8 cellular contexts compared by ENCODE assay signal in the genomic region with DNA sequence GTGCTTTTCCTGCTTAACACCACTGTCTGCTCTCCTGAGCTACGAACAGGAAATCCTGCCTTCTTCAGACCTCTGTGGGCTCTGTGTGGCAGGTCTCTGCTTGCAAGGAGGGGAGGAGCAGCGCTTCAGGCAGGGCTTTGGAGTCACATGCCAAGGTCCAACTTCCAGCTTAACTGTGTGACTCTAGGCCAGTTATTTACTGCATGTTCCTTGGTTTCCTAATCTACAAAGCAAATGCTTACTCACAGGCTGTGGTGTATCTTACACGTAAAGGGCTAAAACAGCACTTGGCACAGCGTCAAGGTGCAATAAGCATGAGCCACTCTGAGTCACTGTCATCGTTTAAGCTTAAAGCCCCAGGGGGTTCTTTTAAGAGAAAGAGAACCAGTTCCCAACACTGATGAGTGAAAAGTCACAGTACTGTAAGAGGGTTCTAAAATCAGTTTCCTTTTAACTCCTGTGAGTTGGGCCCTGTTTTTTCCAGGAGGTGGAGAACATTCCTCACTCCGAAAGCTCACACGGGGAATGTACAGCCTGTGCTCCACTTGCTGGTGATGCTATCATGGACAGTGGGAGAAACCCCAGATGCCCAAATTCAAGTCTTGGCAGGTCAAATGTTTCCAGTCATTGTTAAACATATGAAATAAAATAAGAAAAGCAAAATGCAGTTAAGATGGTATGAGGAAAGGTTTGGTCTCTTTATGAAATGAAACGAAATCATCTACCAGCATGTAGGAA. TPM values are rescaled to one million over a fixed set of nuclear protein-coding genes. Genes with fewer than 3 reads are reported as not detected.
DNase-seq lines count a peak whose midpoint lies in the region; ATAC-seq and TF ChIP-seq lines count a peak whose summit lies in the region.

No MANE protein-coding gene starts in this region.

- H3K4me1 Mint-ChIP-seq in MCF 10A (ENCODE audit: insufficient read depth, unreplicated experiment) = peaks cover 45% of the 10 kb centered on the region

- H3K27me3 ChIP-seq in BLaER1 treated with 17β-estradiol and CSF1 and Interleukin-3, amounts not matched to agents 10 nM and 100 nM = peaks cover 0 to 100% (median 0%) of the 10 kb centered on the region in 11 experiments; a peak in 10 of 22 replicates

- H3K9me3 ChIP-seq in BLaER1 treated with 17β-estradiol and CSF1 and Interleukin-3, amounts not matched to agents 10 nM and 100 nM (replicated peaks in 1 of 11) = no peaks in the 10 kb centered on the region; a peak in 1 of 22 replicates

- H3K4me1 ChIP-seq in BLaER1 treated with 17β-estradiol and CSF1 and Interleukin-3, amounts not matched to agents 10 nM and 100 nM = peaks cover 13 to 25% (median 20%) of the 10 kb centered on the region in 10 experiments

- H3K27ac Mint-ChIP-seq in MCF 10A (ENCODE audit: low read depth, unreplicated experiment) = peak overlapping the region; percentile 99

- CTCF ChIA-PET in MCF 10A (lab: Yijun Ruan, JAX) = interaction anchor here (0.6 to 6.6 kb wide), 28 partner anchors 10 to 212 kb away, joined by 3 to 46 read pairs (median 4); partner anchors contain the start of gene BCAR1

- TF ChIP-seq CTCF in MCF 10A (IDR thresholded peaks at IDR 0.05; ENCODE audit: unreplicated experiment) = no peak

- no peak overlapping the region; a peak in 1 of 22 replicates for H3K9ac ChIP-seq in BLaER1 treated with 17β-estradiol and CSF1 and Interleukin-3, amounts not matched to agents 10 nM and 100 nM

- TSS peak; percentile 90 for BruUV-seq in MCF 10A (replicated peaks; lab: Mats Ljungman, UMichigan)

- peak overlapping the region; percentile 28 to 68 (median 58); a peak in 21 of 22 replicates for H3K4me2 ChIP-seq in BLaER1 treated with 17β-estradiol and CSF1 and Interleukin-3, amounts not matched to agents 10 nM and 100 nM

- H3K36me3 Mint-ChIP-seq in MCF 10A (ENCODE audit: insufficient read depth, unreplicated experiment) = peaks cover 32% of the 10 kb centered on the region

- DNase-seq in HS-27A (ENCODE audit: low read depth) (peak; percentile 99), SW480 (ENCODE audit: low spot score) (peak; percentile 92), MCF 10A (ENCODE audit: unreplicated experiment) (peak; percentile 100), left lobe of liver (ENCODE audit: low spot score) (peak; percentile 84), cerebellum (ENCODE audit: low spot score) (no peak)
- peak; percentile 17 for DNase-seq in stimulated activated CD8-positive, alpha-beta memory T cell treated with anti-CD3 and anti-CD28 coated beads, Interleukin-12 subunit alpha, Interleukin-12 subunit beta, amount 100 ng/mL, for 24 hours (ENCODE audit: extremely low read depth)

- intact Hi-C loops in MCF 10A (cut with micrococcal nuclease) = loop anchor here (1.0 kb wide), 6 partner anchors 37 to 80 kb away; no protein-coding TSS in a partner anchor

- H3K27me3 Mint-ChIP-seq in MCF 10A (ENCODE audit: insufficient read depth, unreplicated experiment) = no peaks in the 10 kb centered on the region

- no peak overlapping the region for H3K4me3 ChIP-seq in BLaER1 treated with 17β-estradiol and CSF1 and Interleukin-3, amounts not matched to agents 10 nM and 100 nM

- H3K27ac ChIP-seq in BLaER1 treated with 17β-estradiol and CSF1 and Interleukin-3, amounts not matched to agents 10 nM and 100 nM = peak overlapping the region in 3 of 11 experiments; percentile 26 to 46 (median 28); a peak in 4 of 22 replicates

- H3K36me3 ChIP-seq in BLaER1 treated with 17β-estradiol and CSF1 and Interleukin-3, amounts not matched to agents 10 nM and 100 nM = peaks cover 31 to 54% (median 44%) of the 10 kb centered on the region in 11 experiments

- POLR2A ChIA-PET in MCF 10A (lab: Yijun Ruan, JAX) = interaction anchor here (0.6 to 5.3 kb wide), 47 partner anchors 9 to 249 kb away, joined by 3 to 106 read pairs (median 7); partner anchors contain the start of genes BCAR1, CFDP1 and ZFP1

- ATAC-seq in GM19397 (IDR thresholded peaks at IDR 0.05; ENCODE audit: unreplicated experiment) = peak; percentile 72
- peak; percentile 83 for ATAC-seq in left lobe of liver

- no peaks in the 10 kb centered on the region for H3K9me3 Mint-ChIP-seq in MCF 10A (ENCODE audit: unreplicated experiment)

- peaks cover 24 to 99% (median 66%) of the 10 kb centered on the region in 11 experiments; a peak in 21 of 22 replicates for H4K20me1 ChIP-seq in BLaER1 treated with 17β-estradiol and CSF1 and Interleukin-3, amounts not matched to agents 10 nM and 100 nM

- H3K4me3 Mint-ChIP-seq in MCF 10A (ENCODE audit: unreplicated experiment) = peak overlapping the region; percentile 65

RNA-seq across cellular contexts. Expression of gene BCAR1, which starts 54.1 kb away (rescaled TPM):
- total RNA-seq in MCF 10A (2022) (58.6 and 68.1 TPM in 2 replicates), left lobe of liver (39.2 TPM), cerebellum (24.5 TPM)
